Comparison of ENCODE assay signal across 8 cellular contexts in the genomic region with DNA sequence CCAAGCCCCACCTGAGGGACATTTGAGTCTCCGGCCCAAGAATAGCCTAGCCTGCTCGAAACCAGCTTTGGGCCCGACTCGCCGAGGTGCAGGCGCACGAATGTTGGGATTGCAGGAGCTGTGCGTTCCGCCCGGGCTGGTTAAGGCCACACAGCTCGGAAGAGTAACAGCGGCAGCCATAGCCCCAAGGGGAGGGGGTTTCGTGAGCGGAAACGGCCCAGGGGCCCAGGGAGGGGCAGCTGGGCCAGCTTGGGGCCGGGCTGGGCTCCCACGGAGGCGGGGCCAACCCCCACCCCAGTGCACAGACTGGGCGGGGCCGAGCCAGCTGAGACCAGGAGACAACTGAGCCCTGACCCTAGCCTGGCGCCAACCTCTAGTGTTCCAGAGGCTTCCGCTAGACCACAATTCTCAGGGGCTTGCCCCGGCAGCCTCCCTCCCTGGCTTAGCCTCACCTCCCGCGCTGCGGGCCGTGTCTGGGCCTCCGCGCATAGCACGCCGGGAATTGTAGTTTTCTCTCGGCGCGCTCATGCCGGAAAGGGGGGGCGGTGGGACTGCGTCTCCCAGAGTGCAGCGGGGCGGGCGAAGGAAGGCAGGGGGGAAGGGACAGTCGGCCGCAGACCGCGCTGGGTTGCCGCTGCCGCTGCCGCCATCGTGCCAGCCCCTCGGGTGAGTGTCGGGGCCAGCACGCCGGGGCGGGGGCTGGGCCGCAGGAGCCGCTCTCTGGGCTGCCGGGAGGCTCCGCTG. TPM values are rescaled to one million over a fixed set of nuclear protein-coding genes. Genes with fewer than 3 reads are reported as not detected.
A peak's percentile ranks its signal among the peaks of the same experiment; 100 is the strongest.
DNase-seq lines count a peak whose midpoint lies in the region; ATAC-seq and TF ChIP-seq lines count a peak whose summit lies in the region.

Gene NUTF2 (plus strand): TSS at position 614 of the 744 bp plus-strand sequence. CDS start 18,198 bp downstream, outside the sequence.

- under 1% methylated on average over 54 of the region's 57 CpGs for WGBS in prostate gland
- WGBS in urinary bladder: under 1% methylated on average over 57 of the region's 57 CpGs

- peak; percentile 54 for TF ChIP-seq POLR2A in prostate gland (IDR thresholded peaks at IDR 0.05)

- intact Hi-C loops in left cardiac atrium (cut with DNase I): no loop called here
- intact Hi-C loops in prostate gland (cut with DNase I): loop anchor here (2.0 kb wide), 1 partner anchor 24 kb away; no protein-coding TSS in a partner anchor

- peak; percentile 96 for DNase-seq in GM13976 (ENCODE audit: low spot score)
- DNase-seq in NCI-H1694 (lab: John Stamatoyannopoulos, UW): peak; percentile 83
- peak; percentile 93 for DNase-seq in amniotic stem cell (lab: John Stamatoyannopoulos, UW)
- DNase-seq in left cardiac atrium: peak; percentile 97
- peak; percentile 91 for DNase-seq in prostate gland (ENCODE audit: low spot score)

- H3K36me3 ChIP-seq in prostate gland (no peaks in the 10 kb centered on the region), urinary bladder (ENCODE audit: insufficient read depth) (no peaks in the 10 kb centered on the region)

- H3K27ac ChIP-seq in prostate gland: peak within 1 kb of the TSS; percentile 96 to 97
- peak within 1 kb of the TSS; percentile 84 for H3K27ac ChIP-seq in urinary bladder (ENCODE audit: low read depth)

- H3K4me3 Mint-ChIP-seq in T-helper 1 cell treated with Interleukin-12 subunit alpha and Interleukin-12 subunit beta and Interleukin-4 antibody, amounts not matched to agents 30 μg/mL and 1 μg/mL, for 36 hours: peak within 1 kb of the TSS; percentile 94

- H3K27me3 ChIP-seq in prostate gland (replicated peaks; ENCODE audit: insufficient read depth): no peaks in the 10 kb centered on the region

- H3K9me3 ChIP-seq in prostate gland: no peaks in the 10 kb centered on the region

- H3K36me3 Mint-ChIP-seq in T-helper 1 cell treated with Interleukin-12 subunit alpha and Interleukin-12 subunit beta and Interleukin-4 antibody, amounts not matched to agents 30 μg/mL and 1 μg/mL, for 36 hours (ENCODE audit: low read depth): peaks cover 6% of the 10 kb centered on the region

- peaks cover 40% of the 10 kb centered on the region for H3K4me1 Mint-ChIP-seq in T-helper 1 cell treated with Interleukin-12 subunit alpha and Interleukin-12 subunit beta and Interleukin-4 antibody, amounts not matched to agents 30 μg/mL and 1 μg/mL, for 36 hours (ENCODE audit: low read depth)

- H3K9me3 Mint-ChIP-seq in T-helper 1 cell treated with Interleukin-12 subunit alpha and Interleukin-12 subunit beta and Interleukin-4 antibody, amounts not matched to agents 30 μg/mL and 1 μg/mL, for 36 hours: no peaks in the 10 kb centered on the region

- TF ChIP-seq CTCF in GM13976 (IDR thresholded peaks at IDR 0.05; ENCODE audit: borderline replicate concordance, control extremely low read depth, extremely low read depth, insufficient read depth, missing control alignments) (no peak), prostate gland (IDR thresholded peaks at IDR 0.05) (peak in 2 of 4 experiments; percentile 32 to 35)

- in situ Hi-C loops in GM13976 (cut with MboI; ENCODE audit: low sequenced_read_pairs, unreplicated experiment): no loop called here

- H3K4me1 ChIP-seq in prostate gland (replicated peaks) (peaks cover 15% of the 10 kb centered on the region), urinary bladder (ENCODE audit: insufficient read depth) (peaks cover 3% of the 10 kb centered on the region)

- peak within 1 kb of the TSS; percentile 95 for H3K27ac Mint-ChIP-seq in T-helper 1 cell treated with Interleukin-12 subunit alpha and Interleukin-12 subunit beta and Interleukin-4 antibody, amounts not matched to agents 30 μg/mL and 1 μg/mL, for 36 hours

- peak; percentile 49 for ATAC-seq in HG02870 (IDR thresholded peaks at IDR 0.05; ENCODE audit: unreplicated experiment)
- ATAC-seq in left cardiac atrium: peak; percentile 87 to 89

- H3K27me3 Mint-ChIP-seq in T-helper 1 cell treated with Interleukin-12 subunit alpha and Interleukin-12 subunit beta and Interleukin-4 antibody, amounts not matched to agents 30 μg/mL and 1 μg/mL, for 36 hours (ENCODE audit: low read depth): no peaks in the 10 kb centered on the region

- H3K4me3 ChIP-seq in prostate gland (peak within 1 kb of the TSS; percentile 78 to 91), urinary bladder (ENCODE audit: low read depth, low read length) (peak within 1 kb of the TSS; percentile 90)

RNA-seq across cellular contexts. Expression of gene NUTF2, which starts in this region (rescaled TPM):
- 10 to 100 TPM; 59.8 to 73.9 TPM for total RNA-seq in left cardiac atrium
- 100 to 1,000 TPM in 1 of 2 donors, 10 to 100 TPM in 1; 61.5 to 234 TPM for total RNA-seq in prostate gland
- 70.6 TPM for total RNA-seq in urinary bladder
- polyA plus RNA-seq in urinary bladder: 117 TPM

Comparison
In these comparisons a context has a peak if more than half of its experiments do, and no peak if none do; other contexts are left out.
1. Peak in every context shown above with its lines: DNase-seq, ATAC-seq, H3K4me3 ChIP-seq and H3K27ac ChIP-seq.